In genomic region chr17:57537524-57538410, GRCh38 we compare ENCODE assay signal across 12 cellular contexts.
A peak's percentile ranks its signal among the peaks of the same experiment; 100 is the strongest.
DNase-seq lines count a peak whose midpoint lies in the region; ATAC-seq, FAIRE-seq and TF ChIP-seq lines count a peak whose summit lies in the region.
"Had no signal": no experiment of that assay in that cellular context is flagged by ENCODE, and none has a peak within 500 bp of the region (broad histone marks: within the 10 kb centered on the region; RNA-seq: fewer than 3 reads in every experiment).

No MANE protein-coding gene starts in this region.

- no peaks in the 10 kb centered on the region for H3K36me3 Mint-ChIP-seq in activated CD8-positive, alpha-beta T cell treated with anti-CD3 and anti-CD28 coated beads for 36 hours (ENCODE audit: low read depth)

- H3K9ac ChIP-seq in kidney (ENCODE audit: low read length in 2 of 2), result peak overlapping the region in 1 of 2 donors; percentile 4

- DNase-seq in stimulated activated CD4-positive, alpha-beta T cell treated with anti-CD3 and anti-CD28 coated beads, Interleukin-15, amount 100 ng/mL, for 24 hours, result peak; percentile 11
- no peak for DNase-seq in stimulated activated CD4-positive, alpha-beta T cell treated with anti-CD3 and anti-CD28 coated beads, Interleukin-2, amount 100 ng/mL, for 24 hours
- DNase-seq in activated CD8-positive, alpha-beta T cell treated with anti-CD3 and anti-CD28 coated beads for 36 hours, result peak; percentile 10
- DNase-seq in kidney, result no peak
- DNase-seq in urothelium cell line (ENCODE audit: low spot score), result peak; percentile 42
- no peak for DNase-seq in GOT3 (lab: John Stamatoyannopoulos, UW)
- DNase-seq in stimulated activated CD4-positive, alpha-beta T cell treated with anti-CD3 and anti-CD28 coated beads, Interleukin-4, amount 100 ng/mL, for 4 hours, result no peak
- DNase-seq: mucosa of descending colon, NCI-H1048 had no signal

- H3K9me3 Mint-ChIP-seq in activated CD8-positive, alpha-beta T cell treated with anti-CD3 and anti-CD28 coated beads for 36 hours, result no peaks in the 10 kb centered on the region

- peaks cover 30% of the 10 kb centered on the region for H3K4me1 Mint-ChIP-seq in activated CD8-positive, alpha-beta T cell treated with anti-CD3 and anti-CD28 coated beads for 36 hours (ENCODE audit: low read depth)

- TF ChIP-seq CTCF in activated CD8-positive, alpha-beta T cell treated with anti-CD3 and anti-CD28 coated beads for 36 hours (IDR thresholded peaks at IDR 0.05), result no peak
- TF ChIP-seq CTCF in kidney (IDR thresholded peaks at IDR 0.05; ENCODE audit: borderline replicate concordance, extremely low read depth, insufficient read depth), result no peak

- ATAC-seq in activated CD8-positive, alpha-beta T cell treated with anti-CD3 and anti-CD28 coated beads for 36 hours, result no peak
- no peak for ATAC-seq in HG03045 (IDR thresholded peaks at IDR 0.05; ENCODE audit: unreplicated experiment)

- peak overlapping the region; percentile 50 for H3K4me3 Mint-ChIP-seq in activated CD8-positive, alpha-beta T cell treated with anti-CD3 and anti-CD28 coated beads for 36 hours

- peak overlapping the region; percentile 30 to 44 for H3K27ac ChIP-seq in kidney (ENCODE audit: low read depth in 2 of 2, low read length in 2 of 2)
- H3K27ac ChIP-seq: SK-N-MC had no signal

- POLR2A ChIA-PET in activated CD8-positive, alpha-beta T cell treated with anti-CD3 and anti-CD28 coated beads for 36 hours (lab: Charles Lee), result interaction anchor here (0.5 kb wide), 1 partner anchor 210 kb away, joined by 3 read pairs; no protein-coding TSS in a partner anchor

- H3K36me3 ChIP-seq in kidney (ENCODE audit: control insufficient read depth in 1 of 2, insufficient read depth in 2 of 2, low read length in 2 of 2), result no peaks in the 10 kb centered on the region

- H3K9me3 ChIP-seq in kidney (ENCODE audit: control insufficient read depth in 1 of 2, low read length in 2 of 2), result no peaks in the 10 kb centered on the region
- H3K9me3 ChIP-seq: mucosa of descending colon had no signal

- H3K4me1 ChIP-seq in kidney (ENCODE audit: control insufficient read depth in 1 of 2, insufficient read depth in 1 of 2, low read depth in 1 of 2, low read length in 2 of 2), result peaks cover 20 to 24% of the 10 kb centered on the region in 2 donors

- no peak overlapping the region for H3K4me3 ChIP-seq in kidney (ENCODE audit: low read length in 2 of 2)
- H3K4me3 ChIP-seq: mucosa of descending colon, SK-N-MC had no signal

- H3K27ac Mint-ChIP-seq in activated CD8-positive, alpha-beta T cell treated with anti-CD3 and anti-CD28 coated beads for 36 hours, result peak overlapping the region; percentile 55

- FAIRE-seq in kidney (lab: Jason Lieb, UNC), result no peak
- no peak for FAIRE-seq in urothelium cell line (lab: Jason Lieb, UNC)
- FAIRE-seq: D721Med had no signal

- CTCF ChIA-PET in activated CD8-positive, alpha-beta T cell treated with anti-CD3 and anti-CD28 coated beads for 36 hours (lab: Charles Lee), result interaction anchor here (1.2 to 1.5 kb wide), 3 partner anchors 14 to 295 kb away, joined by 3 to 6 read pairs (median 5); no protein-coding TSS in a partner anchor

- intact Hi-C loops in activated CD8-positive, alpha-beta T cell treated with anti-CD3 and anti-CD28 coated beads for 36 hours (cut with micrococcal nuclease), result no loop called here
- intact Hi-C loops in kidney (cut with DNase I), result no loop called here

- no peaks in the 10 kb centered on the region for H3K27me3 Mint-ChIP-seq in activated CD8-positive, alpha-beta T cell treated with anti-CD3 and anti-CD28 coated beads for 36 hours

Comparison
In these comparisons a context has a peak if more than half of its experiments do, and no peak if none do; other contexts are left out.
1. DNase-seq: peak in stimulated activated CD4-positive, alpha-beta T cell treated with anti-CD3 and anti-CD28 coated beads, Interleukin-15, amount 100 ng/mL, for 24 hours (single experiment), activated CD8-positive, alpha-beta T cell treated with anti-CD3 and anti-CD28 coated beads for 36 hours (single experiment) and urothelium cell line (single experiment); none in stimulated activated CD4-positive, alpha-beta T cell treated with anti-CD3 and anti-CD28 coated beads, Interleukin-2, amount 100 ng/mL, for 24 hours (0 of 2), kidney (single experiment), GOT3 (single experiment) and stimulated activated CD4-positive, alpha-beta T cell treated with anti-CD3 and anti-CD28 coated beads, Interleukin-4, amount 100 ng/mL, for 4 hours (0 of 2).